ENCODE assay signal across 7 cellular contexts in the genomic region with DNA sequence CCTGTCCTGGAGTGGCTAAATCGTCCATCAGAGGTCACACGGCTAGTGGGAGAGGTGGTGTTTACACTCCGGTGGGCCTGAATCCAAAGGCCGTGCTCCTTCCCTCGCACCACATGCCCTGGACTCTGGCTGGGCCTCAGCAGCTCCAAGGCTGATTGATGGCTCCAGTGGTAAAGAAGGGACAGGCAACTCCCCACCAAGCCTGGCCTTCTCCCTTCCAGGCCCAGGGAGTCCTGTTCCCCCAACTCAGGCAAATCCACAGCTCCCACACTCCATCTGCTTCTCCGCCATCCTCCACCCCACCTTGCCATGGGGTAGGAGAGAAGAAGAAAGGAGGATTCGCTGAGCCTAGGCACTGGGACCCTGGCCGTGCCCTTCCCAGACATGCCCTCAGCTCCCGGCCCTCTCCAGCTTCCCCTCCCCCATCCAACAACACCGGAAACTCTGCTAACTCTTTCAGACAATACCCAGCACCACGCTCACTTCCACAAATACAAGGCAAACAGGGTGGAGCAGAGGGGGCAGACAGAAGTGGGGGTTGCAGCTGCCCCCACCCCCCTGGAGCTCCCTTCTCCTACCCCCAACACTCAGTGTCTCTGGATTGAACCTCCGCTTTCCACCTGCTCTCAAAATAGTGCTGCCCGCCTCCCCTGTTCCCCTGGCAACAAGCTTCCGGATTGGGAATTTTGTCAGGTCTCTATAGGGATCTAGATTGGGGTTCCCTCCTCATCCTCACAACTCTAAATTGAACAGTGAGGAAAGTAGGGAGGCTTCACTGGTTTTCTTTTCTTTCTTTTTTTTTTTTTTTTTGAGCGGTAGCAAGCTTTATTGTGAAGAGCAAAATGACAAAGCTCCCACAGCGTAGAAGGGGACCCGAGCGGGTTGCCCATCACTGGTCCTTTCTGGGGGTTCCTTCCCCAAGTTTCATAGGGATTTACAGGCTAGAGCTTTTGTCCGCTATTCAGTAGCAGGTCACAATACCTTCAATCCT. TPM values are rescaled to one million over a fixed set of nuclear protein-coding genes. Genes with fewer than 3 reads are reported as not detected.
DNase-seq lines count a peak whose midpoint lies in the region; ATAC-seq, FAIRE-seq and TF ChIP-seq lines count a peak whose summit lies in the region.
"Had no signal": no experiment of that assay in that cellular context is flagged by ENCODE, and none has a peak within 500 bp of the region (broad histone marks: within the 10 kb centered on the region; RNA-seq: fewer than 3 reads in every experiment).

No MANE protein-coding gene starts in this region.

- H3K4me1 Mint-ChIP-seq in T-helper 2 cell treated with Interferon-gamma antibody and Interleukin-4, amounts not matched to agents 5 μg/mL and 100 μg/mL, for 36 hours (ENCODE audit: low read depth), result peaks cover 63% of the 10 kb centered on the region
- H3K4me1 Mint-ChIP-seq in stimulated activated memory B cell treated with anti-CD40 and anti-IgM and Interleukin-4, amounts not matched to agents 10 μg/mL and 1 μg/mL and 100 μg/mL, for 72 hours, result peaks cover 79% of the 10 kb centered on the region

- no peaks in the 10 kb centered on the region for H3K9me3 Mint-ChIP-seq in T-helper 2 cell treated with Interferon-gamma antibody and Interleukin-4, amounts not matched to agents 5 μg/mL and 100 μg/mL, for 36 hours
- H3K9me3 Mint-ChIP-seq in stimulated activated memory B cell treated with anti-CD40 and anti-IgM and Interleukin-4, amounts not matched to agents 10 μg/mL and 1 μg/mL and 100 μg/mL, for 72 hours, result no peaks in the 10 kb centered on the region

- H3K27me3 Mint-ChIP-seq in T-helper 2 cell treated with Interferon-gamma antibody and Interleukin-4, amounts not matched to agents 5 μg/mL and 100 μg/mL, for 36 hours (ENCODE audit: low read depth), result no peaks in the 10 kb centered on the region
- no peaks in the 10 kb centered on the region for H3K27me3 Mint-ChIP-seq in stimulated activated memory B cell treated with anti-CD40 and anti-IgM and Interleukin-4, amounts not matched to agents 10 μg/mL and 1 μg/mL and 100 μg/mL, for 72 hours

- no peak for DNase-seq in T-helper 2 cell treated with Interferon-gamma antibody and Interleukin-4, amounts not matched to agents 5 μg/mL and 100 μg/mL, for 36 hours (ENCODE audit: low spot score)
- DNase-seq in fibroblast of the aortic adventitia (ENCODE audit: low read depth) (no peak), NK-92 (lab: John Stamatoyannopoulos, UW; ENCODE audit: unreplicated experiment) (no peak), GM19239 (ENCODE audit: insufficient read length, low spot score) (no peak), H4 (ENCODE audit: low spot score) (no peak)

- ATAC-seq in stimulated activated memory B cell treated with anti-CD40 and anti-IgM and Interleukin-4, amounts not matched to agents 10 μg/mL and 1 μg/mL and 100 μg/mL, for 72 hours, result no peak

- no peak for TF ChIP-seq CTCF in fibroblast of the aortic adventitia (IDR thresholded peaks at IDR 0.05; ENCODE audit: insufficient read depth, low read length)

- peak overlapping the region; percentile 78 for H3K4me3 Mint-ChIP-seq in T-helper 2 cell treated with Interferon-gamma antibody and Interleukin-4, amounts not matched to agents 5 μg/mL and 100 μg/mL, for 36 hours
- H3K4me3 Mint-ChIP-seq in stimulated activated memory B cell treated with anti-CD40 and anti-IgM and Interleukin-4, amounts not matched to agents 10 μg/mL and 1 μg/mL and 100 μg/mL, for 72 hours, result peak overlapping the region; percentile 19

- peaks cover 65% of the 10 kb centered on the region for H3K36me3 Mint-ChIP-seq in T-helper 2 cell treated with Interferon-gamma antibody and Interleukin-4, amounts not matched to agents 5 μg/mL and 100 μg/mL, for 36 hours (ENCODE audit: low read depth)
- peaks cover 65% of the 10 kb centered on the region for H3K36me3 Mint-ChIP-seq in stimulated activated memory B cell treated with anti-CD40 and anti-IgM and Interleukin-4, amounts not matched to agents 10 μg/mL and 1 μg/mL and 100 μg/mL, for 72 hours

- H3K27ac Mint-ChIP-seq in T-helper 2 cell treated with Interferon-gamma antibody and Interleukin-4, amounts not matched to agents 5 μg/mL and 100 μg/mL, for 36 hours, result peak overlapping the region; percentile 91
- peak overlapping the region; percentile 84 for H3K27ac Mint-ChIP-seq in stimulated activated memory B cell treated with anti-CD40 and anti-IgM and Interleukin-4, amounts not matched to agents 10 μg/mL and 1 μg/mL and 100 μg/mL, for 72 hours

- peak overlapping the region; percentile 5 for H3K4me3 ChIP-seq in fibroblast of the aortic adventitia (ENCODE audit: low read depth, low read length)

- no peak for FAIRE-seq in GM19239 (lab: Jason Lieb, UNC)
- FAIRE-seq: colon had no signal

RNA-seq across cellular contexts. Expression of gene ARHGEF2, which starts 10.6 kb away (rescaled TPM):
- total RNA-seq in fibroblast of the aortic adventitia (ENCODE audit: low replicate concordance), result 116 and 161 TPM in 2 replicates
- 57.1 and 64.2 TPM in 2 replicates for total RNA-seq in H4 (2014; rRNA removed; shearing (Covaris generic))

RNA-seq across cellular contexts. Expression of gene RXFP4, which starts 26.3 kb away (rescaled TPM):
- total RNA-seq in fibroblast of the aortic adventitia (ENCODE audit: low replicate concordance), result 0.09 TPM in 1 of 2 replicates, not detected in the other
- not detected in 2 replicates for total RNA-seq in H4 (2014; rRNA removed; shearing (Covaris generic))

RNA-seq across cellular contexts. Expression of gene KHDC4, which starts 33.5 kb away (rescaled TPM):
- 11.3 and 31.0 TPM in 2 replicates for total RNA-seq in fibroblast of the aortic adventitia (ENCODE audit: low replicate concordance)
- 14.9 and 22.3 TPM in 2 replicates for total RNA-seq in H4 (2014; rRNA removed; shearing (Covaris generic))

RNA-seq across cellular contexts. Expression of gene SSR2, which starts 53.0 kb away (rescaled TPM):
- total RNA-seq in fibroblast of the aortic adventitia (ENCODE audit: low replicate concordance), result 339 and 472 TPM in 2 replicates
- 874 and 1,103 TPM in 2 replicates for total RNA-seq in H4 (2014; rRNA removed; shearing (Covaris generic))

RNA-seq across cellular contexts. Expression of gene RIT1, which starts 56.6 kb away (rescaled TPM):
- total RNA-seq in fibroblast of the aortic adventitia (ENCODE audit: low replicate concordance), result 33.7 and 35.4 TPM in 2 replicates
- total RNA-seq in H4 (2014; rRNA removed; shearing (Covaris generic)), result 45.8 and 46.5 TPM in 2 replicates
